Comparison of ENCODE assay signal across 8 cellular contexts in genomic region chr22:27885977-27886842, GRCh38. TPM values are rescaled to one million over a fixed set of nuclear protein-coding genes. Genes with fewer than 3 reads are reported as not detected.
DNase-seq lines count a peak whose midpoint lies in the region; ATAC-seq and TF ChIP-seq lines count a peak whose summit lies in the region.

No MANE protein-coding gene starts in this region.

- H3K4me3 ChIP-seq in A673 (ENCODE audit: low read depth, low read length, poor library complexity, severe bottlenecking) (no peak overlapping the region), GM06990 (replicated peaks; ENCODE audit: low read depth, low read length) (no peak overlapping the region), OCI-LY3 (ENCODE audit: low read length) (no peak overlapping the region)

- H3K27me3 ChIP-seq in A673 (replicated peaks; ENCODE audit: insufficient read depth, low read depth, low read length, poor library complexity) (no peaks in the 10 kb centered on the region), GM06990 (replicated peaks; ENCODE audit: control insufficient read depth, insufficient read depth, low read length) (no peaks in the 10 kb centered on the region), OCI-LY3 (ENCODE audit: low read depth, low read length) (no peaks in the 10 kb centered on the region)

- H4K20me1 ChIP-seq in OCI-LY3 (ENCODE audit: insufficient read depth, low read length): peaks cover 32% of the 10 kb centered on the region

- H3K36me3 ChIP-seq in A673 (ENCODE audit: insufficient read depth, low read length, poor library complexity, severe bottlenecking): peaks cover 47% of the 10 kb centered on the region
- H3K36me3 ChIP-seq in GM06990 (ENCODE audit: control insufficient read depth, insufficient read depth, low read length): peaks cover 17% of the 10 kb centered on the region
- H3K36me3 ChIP-seq in OCI-LY3 (replicated peaks; ENCODE audit: low read depth, low read length): peaks cover 62% of the 10 kb centered on the region

- POLR2A ChIA-PET in A673 (lab: Charles Lee; ENCODE audit: low non-redundant PET): no interaction called here

- H3K9me3 ChIP-seq in A673 (ENCODE audit: low read depth, low read length, poor library complexity, severe bottlenecking) (no peaks in the 10 kb centered on the region), OCI-LY3 (ENCODE audit: insufficient read depth, low read length) (no peaks in the 10 kb centered on the region)

- peaks cover 83% of the 10 kb centered on the region for H3K79me2 ChIP-seq in OCI-LY3 (ENCODE audit: low read length)

- CTCF ChIA-PET in A673 (lab: Charles Lee): interaction anchor here (0.6 to 1.4 kb wide), 2 partner anchors 12 to 33 kb away, joined by 4 read pairs; no protein-coding TSS in a partner anchor

- H2AFZ ChIP-seq in OCI-LY3 (ENCODE audit: low read depth, low read length): no peak overlapping the region

- intact Hi-C loops in A673 (cut with micrococcal nuclease; ENCODE audit: unreplicated experiment): loop anchor here (2.0 kb wide), 1 partner anchor 123 kb away; no protein-coding TSS in a partner anchor

- H3K4me2 ChIP-seq in OCI-LY3 (ENCODE audit: low read length): peak overlapping the region; percentile 64

- DNase-seq in A673 (ENCODE audit: low spot score) (peak; percentile 59), GM06990 (ENCODE audit: extremely low read depth, insufficient read length) (no peak), astrocyte of the hippocampus (ENCODE audit: low read depth, low spot score) (peak; percentile 71), iPS-NIHi11 (ENCODE audit: low spot score) (peak; percentile 63), DMS79 treated with DMSO at 0.1 percent for 48 hours (lab: John Stamatoyannopoulos, UW) (no peak)
- DNase-seq in stimulated activated CD4-positive, alpha-beta T cell treated with anti-CD3 and anti-CD28 coated beads, Interleukin-1b, Interleukin-23, amount 100 ng/mL, for 1 hour (ENCODE audit: low read depth in 2 of 2): peak; percentile 13 to 14

- H3K4me1 ChIP-seq in A673 (ENCODE audit: insufficient read depth, low read length, poor library complexity, severe bottlenecking) (peaks cover 19% of the 10 kb centered on the region), OCI-LY3 (ENCODE audit: low read length) (peaks cover 48% of the 10 kb centered on the region)

- H3K27ac ChIP-seq in A673 (ENCODE audit: low read depth, low read length, poor library complexity, severe bottlenecking) (no peak overlapping the region), OCI-LY3 (ENCODE audit: low read length) (peak overlapping the region; percentile 78)

- no peak for ATAC-seq in HG03469 (IDR thresholded peaks at IDR 0.05; ENCODE audit: unreplicated experiment)

- peak; percentile 85 for TF ChIP-seq CTCF in A673 (conservative IDR thresholded peaks at IDR 0.05; ENCODE audit: low read depth, low read length)
- peak; percentile 71 for TF ChIP-seq CTCF in GM06990 (IDR thresholded peaks at IDR 0.05; ENCODE audit: insufficient read depth, low read length, poor library complexity, severe bottlenecking)
- TF ChIP-seq CTCF in OCI-LY3 (IDR thresholded peaks at IDR 0.05; ENCODE audit: low read depth, low read length): peak; percentile 91

- BruUV-seq in A673 (replicated peaks; lab: Mats Ljungman, UMichigan): no TSS peak

- peak overlapping the region; percentile 37 for H3K9ac ChIP-seq in OCI-LY3 (ENCODE audit: low read length)

RNA-seq across cellular contexts. Expression of gene PITPNB, which starts 32.8 kb away (rescaled TPM):
- total RNA-seq in A673 (2021): 130 and 135 TPM in 2 replicates

Comparison
In these comparisons a context has a peak if more than half of its experiments do, and no peak if none do; other contexts are left out.
1. DNase-seq: peak in A673 (single experiment), astrocyte of the hippocampus (single experiment), iPS-NIHi11 (single experiment) and stimulated activated CD4-positive, alpha-beta T cell treated with anti-CD3 and anti-CD28 coated beads, Interleukin-1b, Interleukin-23, amount 100 ng/mL, for 1 hour (2 of 2); none in GM06990 (single experiment) and DMS79 treated with DMSO at 0.1 percent for 48 hours (single experiment).
2. Peak in every context shown above with its lines, with median percentiles within 50 percentile points of each other: CTCF ChIP-seq.